ENCODE assay signal across 1 cellular context in the genomic region with DNA sequence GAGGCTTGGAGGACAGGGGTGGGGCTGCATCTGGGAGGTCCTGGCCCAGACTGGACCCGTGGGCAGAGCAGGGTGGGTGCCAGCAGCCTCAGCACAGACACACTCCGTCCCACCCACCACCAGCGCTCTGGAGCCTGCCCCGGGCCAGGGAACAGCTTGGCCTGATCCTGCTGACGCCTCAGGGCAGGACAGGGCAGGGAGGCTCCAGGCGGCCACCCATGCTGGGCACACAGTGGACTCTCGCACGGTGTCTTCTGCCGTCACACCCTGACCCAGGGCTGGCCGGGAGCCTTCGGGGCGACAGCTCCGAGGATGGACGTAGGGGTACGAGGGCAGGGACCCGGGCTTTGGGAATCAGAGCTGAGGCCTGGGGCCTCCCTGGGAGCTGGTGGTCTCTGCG.
A peak's percentile ranks its signal among the peaks of the same experiment; 100 is the strongest.
TF ChIP-seq lines count a peak whose summit lies in the region.

No MANE protein-coding gene starts in this region.

TF ChIP-seq in HepG2, 621 proteins besides CTCF, POLR2A, EP300 and RAD21:
- TF ChIP-seq U2AF2 (IDR thresholded peaks at IDR 0.05; ENCODE audit: low read depth, low read length) (no peak), PCBP1 (IDR thresholded peaks at IDR 0.05; ENCODE audit: borderline replicate concordance, low read depth, low read length) (0 out of 2 replicates have a peak, but pooled peaks have one; percentile 62), MYC (CRISPR knock-in tag; IDR thresholded peaks at IDR 0.05; ENCODE audit: borderline replicate concordance) (peak; percentile 17; the same call in 1 of the 2 replicates)
